8 cellular contexts compared by ENCODE assay signal in the genomic region with DNA sequence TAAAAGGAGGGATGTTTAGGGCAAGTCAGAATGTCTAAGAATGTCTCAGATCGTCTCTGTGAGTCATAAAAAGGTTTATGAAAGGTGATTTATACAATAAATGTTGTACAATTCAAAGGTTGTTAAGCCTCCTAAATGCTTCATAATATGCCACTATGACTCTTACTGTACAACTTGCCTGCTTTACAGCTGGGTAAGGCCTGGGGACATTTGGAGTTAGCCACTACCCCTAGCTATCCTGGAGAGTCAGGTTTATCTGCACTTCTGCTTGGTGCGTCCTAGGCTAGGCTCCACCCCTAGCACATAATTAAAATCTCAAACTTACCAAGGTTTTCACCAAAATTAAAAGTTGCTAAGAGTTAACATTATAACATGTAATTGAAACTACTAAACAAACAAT.
"Had no signal": no experiment of that assay in that cellular context is flagged by ENCODE, and none has a peak within 500 bp of the region (broad histone marks: within the 10 kb centered on the region; RNA-seq: fewer than 3 reads in every experiment).

No MANE protein-coding gene starts in this region.

- H3K9ac ChIP-seq: GM23248 had no signal

- ATAC-seq: GM23338, HCT116 had no signal

- H2AFZ ChIP-seq: GM23248, GM23338 had no signal

- H3K4me2 ChIP-seq: GM23338 had no signal

- H3K4me3 ChIP-seq: GM23248, GM23338 had no signal

- DNase-seq: GM23248, GOT3, H7, H9, HCEC 1CT, HFFc6 had no signal

- H3K27ac ChIP-seq: GM23248 had no signal
